ENCODE assay signal across 2 cellular contexts in genomic region chr17:49604314-49604869, GRCh38.
TF ChIP-seq lines count a peak whose summit lies in the region.

No MANE protein-coding gene starts in this region.

TF ChIP-seq in liver, 16 proteins besides CTCF, POLR2A, EP300 and RAD21 (continued from another document):
- TF ChIP-seq ZBTB33 (IDR thresholded peaks at IDR 0.05), result no peak
- TF ChIP-seq HNF4A (conservative IDR thresholded peaks at IDR 0.05), result no peak

TF ChIP-seq in HepG2, 621 proteins besides CTCF, POLR2A, EP300 and RAD21 (continued from another document):
- TF ChIP-seq IKZF5 (CRISPR knock-in tag; IDR thresholded peaks at IDR 0.05) (no peak), PAX8 (CRISPR knock-in tag; IDR thresholded peaks at IDR 0.05; ENCODE audit: borderline replicate concordance) (no peak), ZNF121 (CRISPR knock-in tag; IDR thresholded peaks at IDR 0.05) (no peak), CSRNP1 (CRISPR knock-in tag; IDR thresholded peaks at IDR 0.05) (no peak), CHCHD3 (CRISPR knock-in tag; IDR thresholded peaks at IDR 0.05) (no peak), CREM (IDR thresholded peaks at IDR 0.05) (no peak), CREM (CRISPR knock-in tag; IDR thresholded peaks at IDR 0.05) (no peak), E2F1 (CRISPR knock-in tag; IDR thresholded peaks at IDR 0.05) (no peak), ZNF740 (CRISPR knock-in tag; IDR thresholded peaks at IDR 0.05) (no peak), JUN (CRISPR knock-in tag; IDR thresholded peaks at IDR 0.05) (no peak), HDAC6 (IDR thresholded peaks at IDR 0.05; ENCODE audit: low read depth, low read length) (no peak), ZNF138 (CRISPR knock-in tag; IDR thresholded peaks at IDR 0.05; ENCODE audit: low read depth) (no peak), MXI1 (IDR thresholded peaks at IDR 0.05; ENCODE audit: borderline replicate concordance, low read depth, low read length) (no peak), ZNF552 (CRISPR knock-in tag; IDR thresholded peaks at IDR 0.05; ENCODE audit: borderline replicate concordance) (no peak)
TF ChIP-seq in HepG2: peak in this region for 0.
